Comparison of ENCODE assay signal across 3 cellular contexts in the genomic region with DNA sequence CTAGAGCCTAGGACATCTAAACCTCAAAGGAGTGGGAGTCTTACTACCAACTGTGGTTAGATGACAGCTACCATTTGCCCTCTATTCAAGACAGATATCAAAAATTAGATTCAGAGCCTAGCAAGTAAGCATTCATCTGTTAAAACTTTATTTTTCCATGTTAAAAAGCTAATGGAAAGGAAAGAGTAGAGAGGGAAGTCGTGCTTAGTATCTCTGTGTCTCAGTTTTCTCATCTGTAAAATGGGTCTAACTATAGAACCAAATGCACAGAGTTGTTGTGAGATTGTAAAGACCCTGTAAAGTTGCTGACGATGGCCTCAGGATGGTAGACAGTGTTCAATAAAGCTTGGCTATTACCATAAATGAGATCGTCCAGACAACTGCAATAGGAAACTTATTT.
TF ChIP-seq lines count a peak whose summit lies in the region.

No MANE protein-coding gene starts in this region.

TF ChIP-seq in SK-N-SH, 30 proteins besides CTCF, POLR2A, EP300 and RAD21 (continues in another document):
- TF ChIP-seq ZBTB33 (IDR thresholded peaks at IDR 0.05; ENCODE audit: borderline replicate concordance, low read depth) (no peak), FOXJ3 (CRISPR knock-in tag; IDR thresholded peaks at IDR 0.05) (no peak), YY1 (IDR thresholded peaks at IDR 0.05; ENCODE audit: low read depth) (no peak), MXI1 (IDR thresholded peaks at IDR 0.05; ENCODE audit: low read depth, low read length) (no peak), TEAD4 (IDR thresholded peaks at IDR 0.05; ENCODE audit: borderline replicate concordance, insufficient read depth) (no peak), REST (IDR thresholded peaks at IDR 0.05; ENCODE audit: low read depth, low read length) (no peak), MEF2A (IDR thresholded peaks at IDR 0.05; ENCODE audit: borderline replicate concordance, low read depth) (no peak), POLR2AphosphoS5 (IDR thresholded peaks at IDR 0.05; ENCODE audit: low read depth, low read length) (no peak), CHD2 (IDR thresholded peaks at IDR 0.05; ENCODE audit: low read length, partially characterized antibody) (no peak), ELF1 (IDR thresholded peaks at IDR 0.05) (no peak), RXRA (IDR thresholded peaks at IDR 0.05; ENCODE audit: borderline replicate concordance, low read depth) (no peak), SIN3A (IDR thresholded peaks at IDR 0.05; ENCODE audit: borderline replicate concordance, low read depth, low read length) (no peak), TAF1 (IDR thresholded peaks at IDR 0.05; ENCODE audit: borderline replicate concordance, low read depth, low read length) (no peak), SMC3 (IDR thresholded peaks at IDR 0.05; ENCODE audit: low read depth, low read length) (no peak), EZH2phosphoT487 (IDR thresholded peaks at IDR 0.05; ENCODE audit: borderline replicate concordance, low read depth) (no peak)
- TF ChIP-seq, protein P1, sequence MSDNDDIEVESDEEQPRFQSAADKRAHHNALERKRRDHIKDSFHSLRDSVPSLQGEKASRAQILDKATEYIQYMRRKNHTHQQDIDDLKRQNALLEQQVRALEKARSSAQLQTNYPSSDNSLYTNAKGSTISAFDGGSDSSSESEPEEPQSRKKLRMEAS (IDR thresholded peaks at IDR 0.05; ENCODE audit: low read depth) = no peak

TF ChIP-seq in SK-N-SH treated with all-trans-retinoic acid at 6 μM for 48 hours, 23 proteins besides CTCF, POLR2A, EP300 and RAD21:
- TF ChIP-seq ARNTL (CRISPR knock-in tag; IDR thresholded peaks at IDR 0.05; ENCODE audit: borderline replicate concordance, low read depth) = no peak
- TF ChIP-seq CSDC2 (CRISPR knock-in tag; IDR thresholded peaks at IDR 0.05) = no peak
- no peak for TF ChIP-seq ZFP30 (CRISPR knock-in tag; IDR thresholded peaks at IDR 0.05)
- TF ChIP-seq PPARA (CRISPR knock-in tag; IDR thresholded peaks at IDR 0.05; ENCODE audit: borderline replicate concordance) = no peak
- no peak for TF ChIP-seq ESRRG (CRISPR knock-in tag; IDR thresholded peaks at IDR 0.05)
- TF ChIP-seq CREB5 (CRISPR knock-in tag; IDR thresholded peaks at IDR 0.05; ENCODE audit: low read depth) = no peak
- TF ChIP-seq, protein P2, sequence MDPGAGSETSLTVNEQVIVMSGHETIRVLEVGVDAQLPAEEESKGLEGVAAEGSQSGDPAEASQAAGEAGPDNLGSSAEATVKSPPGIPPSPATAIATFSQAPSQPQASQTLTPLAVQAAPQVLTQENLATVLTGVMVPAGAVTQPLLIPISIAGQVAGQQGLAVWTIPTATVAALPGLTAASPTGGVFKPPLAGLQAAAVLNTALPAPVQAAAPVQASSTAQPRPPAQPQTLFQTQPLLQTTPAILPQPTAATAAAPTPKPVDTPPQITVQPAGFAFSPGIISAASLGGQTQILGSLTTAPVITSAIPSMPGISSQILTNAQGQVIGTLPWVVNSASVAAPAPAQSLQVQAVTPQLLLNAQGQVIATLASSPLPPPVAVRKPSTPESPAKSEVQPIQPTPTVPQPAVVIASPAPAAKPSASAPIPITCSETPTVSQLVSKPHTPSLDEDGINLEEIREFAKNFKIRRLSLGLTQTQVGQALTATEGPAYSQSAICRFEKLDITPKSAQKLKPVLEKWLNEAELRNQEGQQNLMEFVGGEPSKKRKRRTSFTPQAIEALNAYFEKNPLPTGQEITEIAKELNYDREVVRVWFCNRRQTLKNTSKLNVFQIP (CRISPR knock-in tag; IDR thresholded peaks at IDR 0.05; ENCODE audit: borderline replicate concordance, low read depth) = no peak

TF ChIP-seq in K562, 482 proteins besides CTCF, POLR2A, EP300 and RAD21:
- peak; percentile 20 to 76; a peak in 3 of 4 replicates for TF ChIP-seq RCOR1 (IDR thresholded peaks at IDR 0.05; ENCODE audit: borderline replicate concordance in 1 of 2, low read depth in 2 of 2, low read length in 2 of 2)
- TF ChIP-seq, protein P3, sequence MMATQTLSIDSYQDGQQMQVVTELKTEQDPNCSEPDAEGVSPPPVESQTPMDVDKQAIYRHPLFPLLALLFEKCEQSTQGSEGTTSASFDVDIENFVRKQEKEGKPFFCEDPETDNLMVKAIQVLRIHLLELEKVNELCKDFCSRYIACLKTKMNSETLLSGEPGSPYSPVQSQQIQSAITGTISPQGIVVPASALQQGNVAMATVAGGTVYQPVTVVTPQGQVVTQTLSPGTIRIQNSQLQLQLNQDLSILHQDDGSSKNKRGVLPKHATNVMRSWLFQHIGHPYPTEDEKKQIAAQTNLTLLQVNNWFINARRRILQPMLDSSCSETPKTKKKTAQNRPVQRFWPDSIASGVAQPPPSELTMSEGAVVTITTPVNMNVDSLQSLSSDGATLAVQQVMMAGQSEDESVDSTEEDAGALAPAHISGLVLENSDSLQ (IDR thresholded peaks at IDR 0.05) = no peak
- TF ChIP-seq ZNF3 (CRISPR knock-in tag; IDR thresholded peaks at IDR 0.05) = peak; percentile 39; the same call in 1 of the 2 replicates
- peak; percentile 97 for TF ChIP-seq RBM25 (IDR thresholded peaks at IDR 0.05; ENCODE audit: low read depth, low read length, severe bottlenecking)
- TF ChIP-seq CHD4 (IDR thresholded peaks at IDR 0.05; ENCODE audit: insufficient read depth, insufficient replicate concordance, low read depth, low read length, poor library complexity, severe bottlenecking) = peak; percentile 89
- peak; percentile 77; the same call in 1 of the 2 replicates for TF ChIP-seq CBX1 (IDR thresholded peaks at IDR 0.05; ENCODE audit: low read depth)
- TF ChIP-seq CBX3 (IDR thresholded peaks at IDR 0.05; ENCODE audit: borderline replicate concordance in 1 of 2, low read length in 2 of 2) = 0 out of 3 replicates have a peak, but pooled peaks of 1 of the 2 experiments have one; percentile 21
- TF ChIP-seq SMARCA5 (IDR thresholded peaks at IDR 0.05) = peak; percentile 62; the same call in 1 of the 2 replicates
- TF ChIP-seq ADNP (tag; IDR thresholded peaks at IDR 0.05) = peak; percentile 90
- TF ChIP-seq BCOR (IDR thresholded peaks at IDR 0.05) = peak; percentile 97
- peak; percentile 70 to 85 for TF ChIP-seq KDM1A (IDR thresholded peaks at IDR 0.05)
- TF ChIP-seq AFF4 (CRISPR knock-in tag; IDR thresholded peaks at IDR 0.05) = no peak
- no peak for TF ChIP-seq NCOA6 (IDR thresholded peaks at IDR 0.05)
